In the genomic region with DNA sequence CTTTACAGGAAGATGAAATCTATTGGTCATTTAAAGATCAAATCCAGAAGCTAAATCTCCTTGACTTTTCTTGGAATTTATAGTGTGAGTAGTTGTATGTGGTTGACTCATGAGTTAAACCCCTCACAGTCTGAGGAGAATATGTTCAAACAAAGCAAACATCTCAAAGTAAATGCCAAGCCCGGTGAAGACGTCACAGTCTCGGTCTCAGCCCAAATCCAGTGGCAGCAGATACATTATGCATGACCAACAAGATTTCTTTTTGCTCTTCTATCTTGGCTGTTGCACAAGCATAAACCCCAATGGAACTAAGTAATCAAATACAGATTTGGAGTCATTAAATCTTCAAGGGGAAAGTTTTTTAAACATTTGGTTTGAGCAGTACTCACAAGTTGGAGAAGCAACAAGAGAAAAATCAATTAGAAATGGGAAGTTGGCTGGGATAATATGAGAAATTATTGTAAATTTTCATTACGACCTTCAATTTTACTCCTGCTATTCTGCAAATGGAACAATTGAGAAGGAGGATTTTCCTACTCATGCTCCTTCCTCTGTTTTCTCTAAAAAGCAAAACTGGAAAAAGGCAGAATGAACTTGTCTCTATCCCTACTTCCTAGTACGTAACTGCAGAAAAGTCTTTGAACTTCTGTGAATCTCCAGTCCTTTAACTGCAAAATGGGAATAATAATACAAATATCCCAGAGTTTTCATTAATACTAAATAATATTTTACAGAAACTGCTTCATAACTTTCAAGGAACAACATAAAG, we compare ENCODE assay signal across 21 cellular contexts.
A peak's percentile ranks its signal among the peaks of the same experiment; 100 is the strongest.
DNase-seq lines count a peak whose midpoint lies in the region; ATAC-seq and TF ChIP-seq lines count a peak whose summit lies in the region.
"Had no signal": no experiment of that assay in that cellular context is flagged by ENCODE, and none has a peak within 500 bp of the region (broad histone marks: within the 10 kb centered on the region; RNA-seq: fewer than 3 reads in every experiment).

No MANE protein-coding gene starts in this region.

- H3K27ac ChIP-seq in Peyer's patch: no peak overlapping the region
- H3K27ac ChIP-seq: cardiac muscle cell, right lobe of liver, tibial artery had no signal

- no peaks in the 10 kb centered on the region for H3K4me1 ChIP-seq in Peyer's patch
- H3K4me1 ChIP-seq: right lobe of liver, tibial artery had no signal

- no peak for TF ChIP-seq POLR2A in Peyer's patch (IDR thresholded peaks at IDR 0.05)

- TF ChIP-seq CTCF in Peyer's patch (IDR thresholded peaks at IDR 0.05): no peak

- no peak overlapping the region for H3K4me3 ChIP-seq in Peyer's patch
- H3K4me3 ChIP-seq: cardiac muscle cell, right lobe of liver, tibial artery had no signal

- no peak for ATAC-seq in GM18907 (IDR thresholded peaks at IDR 0.05; ENCODE audit: unreplicated experiment)
- ATAC-seq: effector memory CD8-positive, alpha-beta T cell; right lobe of liver had no signal

- no peaks in the 10 kb centered on the region for H3K9me3 ChIP-seq in Peyer's patch
- H3K9me3 ChIP-seq: right lobe of liver, tibial artery had no signal

- H3K27me3 ChIP-seq in Peyer's patch: no peaks in the 10 kb centered on the region
- H3K27me3 ChIP-seq: cardiac muscle cell, right lobe of liver, tibial artery had no signal

- intact Hi-C loops in posterior vena cava (cut with DNase I): no loop called here

- no peaks in the 10 kb centered on the region for H3K36me3 ChIP-seq in Peyer's patch
- H3K36me3 ChIP-seq: cardiac muscle cell, right lobe of liver, tibial artery had no signal

- DNase-seq in AG08396 (ENCODE audit: low spot score): peak; percentile 53
- DNase-seq in LHCN-M2 (ENCODE audit: low read depth): peak; percentile 69
- peak; percentile 89 for DNase-seq in fibroblast of the conjunctiva (ENCODE audit: low read depth)
- DNase-seq in posterior vena cava (ENCODE audit: low spot score): peak; percentile 88
- DNase-seq in NCI-H748 (lab: John Stamatoyannopoulos, UW; ENCODE audit: unreplicated experiment): no peak
- no peak for DNase-seq in Peyer's patch
- DNase-seq in retina: no peak
- DNase-seq: activated CD4-positive, alpha-beta T cell treated with anti-CD3 and anti-CD28 coated beads, Interleukin-2, amount 10 ng/mL, durations not matched to agents 24 days and 14 days; activated naive CD4-positive, alpha-beta T cell treated with anti-CD3 and anti-CD28 coated beads, Interleukin-2, amount 50 U/mL, for 16 hours; AML-193; effector memory CD8-positive, alpha-beta T cell; glutamatergic neuron; islet precursor cell; NCI-H1694 treated with DMSO at 0.1 percent for 48 hours; NCI-H510A; OCI-M1; right lobe of liver; stimulated activated CD4-positive, alpha-beta T cell treated with anti-CD3 and anti-CD28 coated beads, Interleukin-4, amount 100 ng/mL, for 4 hours; tibial artery had no signal

Comparison
In these comparisons a context has a peak if more than half of its experiments do, and no peak if none do; other contexts are left out.
1. DNase-seq: peak in AG08396 (single experiment), LHCN-M2 (single experiment), fibroblast of the conjunctiva (single experiment) and posterior vena cava (single experiment); none in NCI-H748 (single experiment), Peyer's patch (0 of 3) and retina (single experiment).